In genomic region chr14:91918159-91918883, GRCh38 we compare ENCODE assay signal across 1 cellular context.
A peak's percentile ranks its signal among the peaks of the same experiment; 100 is the strongest.
TF ChIP-seq lines count a peak whose summit lies in the region.

No MANE protein-coding gene starts in this region.

TF ChIP-seq in GM12878, 131 proteins besides CTCF, POLR2A, EP300 and RAD21:
- TF ChIP-seq KAT2A (conservative IDR thresholded peaks at IDR 0.05; ENCODE audit: control insufficient read depth, low read depth, low read length) (0 out of 2 replicates have a peak, but pooled peaks have one; percentile 5), CHD2 (IDR thresholded peaks at IDR 0.05; ENCODE audit: borderline replicate concordance, low read depth, low read length) (no peak), WRNIP1 (IDR thresholded peaks at IDR 0.05; ENCODE audit: borderline replicate concordance, low read depth, low read length) (no peak)
